In genomic region chr2:191013617-191013875, GRCh38 we compare ENCODE assay signal across 9 cellular contexts. TPM values are rescaled to one million over a fixed set of nuclear protein-coding genes. Genes with fewer than 3 reads are reported as not detected.
A peak's percentile ranks its signal among the peaks of the same experiment; 100 is the strongest.
DNase-seq lines count a peak whose midpoint lies in the region; ATAC-seq, FAIRE-seq and TF ChIP-seq lines count a peak whose summit lies in the region.
"Had no signal": no experiment of that assay in that cellular context is flagged by ENCODE, and none has a peak within 500 bp of the region (broad histone marks: within the 10 kb centered on the region; RNA-seq: fewer than 3 reads in every experiment).

No MANE protein-coding gene starts in this region.

- no peaks in the 10 kb centered on the region for H3K79me1 ChIP-seq in mesenchymal stem cell (replicated peaks; ENCODE audit: low read length, poor library complexity, severe bottlenecking)

- H2AK5ac ChIP-seq in mesenchymal stem cell (ENCODE audit: low read length, severe bottlenecking): no peak overlapping the region

- DNase-seq in left ventricle myocardium inferior (no peak), Right ventricle myocardium superior (no peak), bronchial epithelial cell (ENCODE audit: low read depth) (no peak), mesenchymal stem cell (no peak), aorta (no peak), NCI-H2196 (lab: John Stamatoyannopoulos, UW; ENCODE audit: unreplicated experiment) (no peak)

- peak overlapping the region; percentile 87 for H3K4me2 ChIP-seq in mesenchymal stem cell (ENCODE audit: low read length, poor library complexity, severe bottlenecking)

- intact Hi-C loops in left ventricle myocardium inferior (cut with micrococcal nuclease): no loop called here
- intact Hi-C loops in Right ventricle myocardium superior (cut with DNase I): no loop called here
- intact Hi-C loops in aorta (cut with DNase I): loop anchor here in 1 of 2 donors (5.0 kb wide), 1 partner anchor 166 kb away; no protein-coding TSS in a partner anchor

- 7% methylated on average over 10 of the region's 11 CpGs for WGBS in mesenchymal stem cell
- WGBS in aorta, 2 donors: 0% methylated on average over 11 of the region's 11 CpGs

- peak overlapping the region; percentile 55 for H4K8ac ChIP-seq in mesenchymal stem cell (ENCODE audit: low read length)

- H2AFZ ChIP-seq in mesenchymal stem cell (ENCODE audit: low read depth, low read length): peak overlapping the region; percentile 54

- H3K27me3 ChIP-seq in left ventricle myocardium inferior (ENCODE audit: low read depth): no peaks in the 10 kb centered on the region
- no peaks in the 10 kb centered on the region for H3K27me3 ChIP-seq in bronchial epithelial cell (ENCODE audit: control insufficient read depth, insufficient read depth, low read length)
- H3K27me3 ChIP-seq in mesenchymal stem cell (ENCODE audit: control insufficient read depth in 1 of 2, insufficient read depth in 1 of 2, low read length in 2 of 2): no peaks in the 10 kb centered on the region
- no peaks in the 10 kb centered on the region for H3K27me3 ChIP-seq in aorta (ENCODE audit: control insufficient read depth in 1 of 2, insufficient read depth in 2 of 2, low read length in 1 of 2)

- H3K4me3 ChIP-seq in left ventricle myocardium inferior (peak overlapping the region; percentile 79), bronchial epithelial cell (ENCODE audit: low read depth, low read length) (peak overlapping the region; percentile 91), mesenchymal stem cell (ENCODE audit: insufficient read depth in 1 of 2, low read depth in 1 of 2, low read length in 2 of 2) (peak overlapping the region; percentile 91 to 100), aorta (ENCODE audit: low read length in 2 of 2) (peak overlapping the region; percentile 60 to 82)

- peak overlapping the region; percentile 94 for H4K91ac ChIP-seq in mesenchymal stem cell (ENCODE audit: low read length)

- H3K18ac ChIP-seq in mesenchymal stem cell (ENCODE audit: low read depth in 1 of 2, low read length in 2 of 2): peak overlapping the region; percentile 82 to 96

- peak overlapping the region in 1 of 2 experiments; percentile 97 for H3K14ac ChIP-seq in mesenchymal stem cell (ENCODE audit: low read length in 2 of 2)

- ATAC-seq in Right ventricle myocardium superior (ENCODE audit: poor library complexity) (no peak), aorta (ENCODE audit: low FRiP score) (no peak), GM18907 (IDR thresholded peaks at IDR 0.05; ENCODE audit: unreplicated experiment) (no peak), HG02938 (IDR thresholded peaks at IDR 0.05; ENCODE audit: unreplicated experiment) (no peak)

- peaks cover 45% of the 10 kb centered on the region for H3K4me1 ChIP-seq in left ventricle myocardium inferior
- H3K4me1 ChIP-seq in mesenchymal stem cell (ENCODE audit: control insufficient read depth, insufficient read depth, low read depth, low read length): peaks cover 17% of the 10 kb centered on the region
- H3K4me1 ChIP-seq in aorta (ENCODE audit: control insufficient read depth in 1 of 2, insufficient read depth in 2 of 2, low read length in 2 of 2): no peaks in the 10 kb centered on the region

- H3K9ac ChIP-seq in mesenchymal stem cell (ENCODE audit: low read length): peak overlapping the region; percentile 99

- H2BK120ac ChIP-seq in mesenchymal stem cell (ENCODE audit: low read depth, low read length): no peak overlapping the region

- H2BK15ac ChIP-seq in mesenchymal stem cell (ENCODE audit: low read depth, poor library complexity, severe bottlenecking): peak overlapping the region; percentile 12

- peak overlapping the region in 1 of 2 experiments; percentile 46 for H3K23ac ChIP-seq in mesenchymal stem cell (ENCODE audit: low read length in 2 of 2)

- H3K9me3 ChIP-seq in left ventricle myocardium inferior (replicated peaks) (no peaks in the 10 kb centered on the region), mesenchymal stem cell (ENCODE audit: control insufficient read depth, low read length) (no peaks in the 10 kb centered on the region), aorta (ENCODE audit: control insufficient read depth, low read length) (no peaks in the 10 kb centered on the region)

- no peak for FAIRE-seq in bronchial epithelial cell (lab: Jason Lieb, UNC)
- FAIRE-seq: islet of Langerhans had no signal

- peak overlapping the region; percentile 80 for H2BK5ac ChIP-seq in mesenchymal stem cell (ENCODE audit: low read depth, low read length, poor library complexity, severe bottlenecking)

- H3K36me3 ChIP-seq in left ventricle myocardium inferior: peaks cover 18% of the 10 kb centered on the region
- peaks cover 8% of the 10 kb centered on the region for H3K36me3 ChIP-seq in bronchial epithelial cell (ENCODE audit: control insufficient read depth, insufficient read depth, low read length)
- peaks cover 10 to 41% of the 10 kb centered on the region in 2 experiments for H3K36me3 ChIP-seq in mesenchymal stem cell (ENCODE audit: control insufficient read depth in 1 of 2, insufficient read depth in 2 of 2, low read depth in 1 of 2, low read length in 2 of 2)
- no peaks in the 10 kb centered on the region for H3K36me3 ChIP-seq in aorta (ENCODE audit: control insufficient read depth in 1 of 2, insufficient read depth in 2 of 2, low read length in 1 of 2)

- peak overlapping the region; percentile 83 to 85 for H3K4ac ChIP-seq in mesenchymal stem cell (ENCODE audit: low read depth in 1 of 2, low read length in 2 of 2)

- no peak for TF ChIP-seq CTCF in left ventricle myocardium inferior (IDR thresholded peaks at IDR 0.05; ENCODE audit: borderline replicate concordance)
- TF ChIP-seq CTCF in bronchial epithelial cell (IDR thresholded peaks at IDR 0.05; ENCODE audit: insufficient read depth, low read length, severe bottlenecking): no peak

- peak overlapping the region in 1 of 2 experiments; percentile 38 for H2BK12ac ChIP-seq in mesenchymal stem cell (ENCODE audit: low read length in 2 of 2)

- H3K27ac ChIP-seq in left ventricle myocardium inferior (replicated peaks): peak overlapping the region; percentile 94
- H3K27ac ChIP-seq in mesenchymal stem cell (ENCODE audit: low read length, poor library complexity, severe bottlenecking): peak overlapping the region; percentile 53
- peak overlapping the region in 1 of 2 donors; percentile 93 for H3K27ac ChIP-seq in aorta (ENCODE audit: low read depth in 1 of 2, low read length in 2 of 2)

RNA-seq across cellular contexts. Expression of gene STAT1, which starts 0.4 kb away (rescaled TPM):
- total RNA-seq in left ventricle myocardium inferior (42.2 TPM), Right ventricle myocardium superior (31.5 TPM), bronchial epithelial cell (29.0 and 50.2 TPM in 2 replicates), aorta (10 to 100 TPM; 69.1 to 70.7 TPM)
- polyA plus RNA-seq in mesenchymal stem cell (2013, experiment 1 of 2): 77.9 TPM
- 78.1 TPM for polyA plus RNA-seq in mesenchymal stem cell (2013, experiment 2 of 2)
- 10 to 100 TPM; 30.1 to 42.4 TPM for polyA plus RNA-seq in aorta
